Comparison of ENCODE assay signal across 8 cellular contexts in genomic region chr2:39124770-39125075, GRCh38. TPM values are rescaled to one million over a fixed set of nuclear protein-coding genes. Genes with fewer than 3 reads are reported as not detected.
DNase-seq lines count a peak whose midpoint lies in the region; ATAC-seq, FAIRE-seq and TF ChIP-seq lines count a peak whose summit lies in the region.

No MANE protein-coding gene starts in this region.

- H3K27ac Mint-ChIP-seq in activated CD4-positive, alpha-beta T cell treated with anti-CD3 and anti-CD28 coated beads for 36 hours, result peak overlapping the region; percentile 87
- H3K27ac Mint-ChIP-seq in activated CD8-positive, alpha-beta T cell treated with anti-CD3 and anti-CD28 coated beads, Interleukin-2, amount 10 ng/mL, durations not matched to agents 7 days and 5 days, result peak overlapping the region; percentile 94

- no peaks in the 10 kb centered on the region for H3K27me3 ChIP-seq in gastroesophageal sphincter

- intact Hi-C loops in activated CD4-positive, alpha-beta T cell treated with anti-CD3 and anti-CD28 coated beads for 36 hours (cut with DNase I, micrococcal nuclease), result loop anchor here (1.0 to 10.0 kb wide), 11 partner anchors 64 to 1747 kb away; partner anchors contain the start of genes ATL2 (in 1 of the 2), GALM (in 1 of the 2), HNRNPLL (in 1 of the 2) and MAP4K3 (in 1 of the 2)

- DNase-seq in activated CD4-positive, alpha-beta T cell treated with anti-CD3 and anti-CD28 coated beads for 36 hours, result peak; percentile 52
- no peak for DNase-seq in activated CD4-positive, alpha-beta T cell treated with anti-CD3 and anti-CD28 coated beads for 1 hour
- DNase-seq in activated CD8-positive, alpha-beta T cell treated with anti-CD3 and anti-CD28 coated beads, Interleukin-2, amount 10 ng/mL, durations not matched to agents 7 days and 5 days, result peak; percentile 55
- no peak for DNase-seq in retinal pigment epithelial cell (ENCODE audit: low read depth)
- no peak for DNase-seq in RCC 7860 (ENCODE audit: low spot score)

- H3K9me3 Mint-ChIP-seq in activated CD4-positive, alpha-beta T cell treated with anti-CD3 and anti-CD28 coated beads for 36 hours (ENCODE audit: low read depth), result no peaks in the 10 kb centered on the region
- H3K9me3 Mint-ChIP-seq in activated CD8-positive, alpha-beta T cell treated with anti-CD3 and anti-CD28 coated beads, Interleukin-2, amount 10 ng/mL, durations not matched to agents 7 days and 5 days (ENCODE audit: insufficient read depth), result no peaks in the 10 kb centered on the region

- H3K27ac ChIP-seq in gastroesophageal sphincter, result peak overlapping the region; percentile 67 to 96 (median 93)

- H3K4me1 ChIP-seq in gastroesophageal sphincter, result peaks cover 7 to 47% (median 12%) of the 10 kb centered on the region in 3 donors

- H3K4me3 ChIP-seq in gastroesophageal sphincter (peak overlapping the region; percentile 55 to 63), retinal pigment epithelial cell (ENCODE audit: low read length) (peak overlapping the region; percentile 77)

- no peaks in the 10 kb centered on the region for H3K9me3 ChIP-seq in gastroesophageal sphincter

- TF ChIP-seq EP300 in gastroesophageal sphincter (IDR thresholded peaks at IDR 0.05), result no peak

- no peaks in the 10 kb centered on the region for H3K36me3 ChIP-seq in gastroesophageal sphincter

- no peak for TF ChIP-seq POLR2A in gastroesophageal sphincter (IDR thresholded peaks at IDR 0.05)

- ATAC-seq in activated CD4-positive, alpha-beta T cell treated with anti-CD3 and anti-CD28 coated beads for 36 hours, result no peak
- ATAC-seq in activated CD8-positive, alpha-beta T cell treated with anti-CD3 and anti-CD28 coated beads, Interleukin-2, amount 10 ng/mL, durations not matched to agents 7 days and 5 days, result peak; percentile 4
- ATAC-seq in gastroesophageal sphincter (no peak), HG02623 (IDR thresholded peaks at IDR 0.05; ENCODE audit: unreplicated experiment) (no peak), HG02981 (IDR thresholded peaks at IDR 0.05; ENCODE audit: unreplicated experiment) (no peak)

- H3K36me3 Mint-ChIP-seq in activated CD4-positive, alpha-beta T cell treated with anti-CD3 and anti-CD28 coated beads for 36 hours (ENCODE audit: low read depth), result peaks cover 4% of the 10 kb centered on the region
- peaks cover 18% of the 10 kb centered on the region for H3K36me3 Mint-ChIP-seq in activated CD8-positive, alpha-beta T cell treated with anti-CD3 and anti-CD28 coated beads, Interleukin-2, amount 10 ng/mL, durations not matched to agents 7 days and 5 days (ENCODE audit: low read depth)

- POLR2A ChIA-PET in activated CD4-positive, alpha-beta T cell treated with anti-CD3 and anti-CD28 coated beads for 36 hours (lab: Charles Lee), result interaction anchor here (0.6 to 1.3 kb wide), 3 partner anchors 92 to 377 kb away, joined by 4 to 6 read pairs (median 5); partner anchors contain the start of gene SRSF7
- POLR2A ChIA-PET in activated CD8-positive, alpha-beta T cell treated with anti-CD3 and anti-CD28 coated beads, Interleukin-2, amount 10 ng/mL, durations not matched to agents 7 days and 5 days (lab: Charles Lee), result interaction anchor here (0.7 to 13.1 kb wide), 18 partner anchors 9 to 374 kb away, joined by 3 to 315 read pairs (median 6); partner anchors contain the start of gene SRSF7

- 0% methylated on average over 9 of the region's 9 CpGs for WGBS in gastroesophageal sphincter (ENCODE audit: low coverage in 1 of 2), 2 donors

- H3K4me3 Mint-ChIP-seq in activated CD4-positive, alpha-beta T cell treated with anti-CD3 and anti-CD28 coated beads for 36 hours, result peak overlapping the region; percentile 83
- peak overlapping the region; percentile 85 for H3K4me3 Mint-ChIP-seq in activated CD8-positive, alpha-beta T cell treated with anti-CD3 and anti-CD28 coated beads, Interleukin-2, amount 10 ng/mL, durations not matched to agents 7 days and 5 days

- no peaks in the 10 kb centered on the region for H3K27me3 Mint-ChIP-seq in activated CD4-positive, alpha-beta T cell treated with anti-CD3 and anti-CD28 coated beads for 36 hours
- no peaks in the 10 kb centered on the region for H3K27me3 Mint-ChIP-seq in activated CD8-positive, alpha-beta T cell treated with anti-CD3 and anti-CD28 coated beads, Interleukin-2, amount 10 ng/mL, durations not matched to agents 7 days and 5 days (ENCODE audit: low read depth)

- peaks cover 50% of the 10 kb centered on the region for H3K4me1 Mint-ChIP-seq in activated CD4-positive, alpha-beta T cell treated with anti-CD3 and anti-CD28 coated beads for 36 hours
- peaks cover 73% of the 10 kb centered on the region for H3K4me1 Mint-ChIP-seq in activated CD8-positive, alpha-beta T cell treated with anti-CD3 and anti-CD28 coated beads, Interleukin-2, amount 10 ng/mL, durations not matched to agents 7 days and 5 days (ENCODE audit: low read depth)

- TF ChIP-seq CTCF in gastroesophageal sphincter (IDR thresholded peaks at IDR 0.05) (no peak), retinal pigment epithelial cell (conservative IDR thresholded peaks at IDR 0.05; ENCODE audit: low read depth, low read length) (no peak)

- FAIRE-seq in RCC 7860 (lab: Jason Lieb, UNC), result no peak

- CTCF ChIA-PET in activated CD4-positive, alpha-beta T cell treated with anti-CD3 and anti-CD28 coated beads for 36 hours (lab: Charles Lee), result interaction anchor here (0.6 to 8.3 kb wide), 8 partner anchors 28 to 115 kb away, joined by 3 to 71 read pairs (median 4); no protein-coding TSS in a partner anchor
- CTCF ChIA-PET in activated CD8-positive, alpha-beta T cell treated with anti-CD3 and anti-CD28 coated beads, Interleukin-2, amount 10 ng/mL, durations not matched to agents 7 days and 5 days (lab: Charles Lee), result interaction anchor here (0.6 to 3.9 kb wide), 24 partner anchors 9 to 177 kb away, joined by 3 to 79 read pairs (median 4); no protein-coding TSS in a partner anchor

RNA-seq across cellular contexts. Expression of gene SOS1, which starts 3.9 kb away (rescaled TPM):
- total RNA-seq in activated CD4-positive, alpha-beta T cell treated with anti-CD3 and anti-CD28 coated beads for 36 hours, result 10 to 100 TPM; 30.1 to 32.0 TPM
- total RNA-seq in activated CD8-positive, alpha-beta T cell treated with anti-CD3 and anti-CD28 coated beads, Interleukin-2, amount 10 ng/mL, durations not matched to agents 7 days and 5 days, result 100 to 1,000 TPM; 209 to 243 TPM
- total RNA-seq in gastroesophageal sphincter, result 10 to 100 TPM; 48.6 to 64.2 (median 58.6) TPM

Comparison
In these comparisons a context has a peak if more than half of its experiments do, and no peak if none do; other contexts are left out.
1. DNase-seq: peak in activated CD4-positive, alpha-beta T cell treated with anti-CD3 and anti-CD28 coated beads for 36 hours (single experiment) and activated CD8-positive, alpha-beta T cell treated with anti-CD3 and anti-CD28 coated beads, Interleukin-2, amount 10 ng/mL, durations not matched to agents 7 days and 5 days (single experiment); none in activated CD4-positive, alpha-beta T cell treated with anti-CD3 and anti-CD28 coated beads for 1 hour (single experiment), retinal pigment epithelial cell (single experiment) and RCC 7860 (single experiment).